11 cellular contexts compared by ENCODE assay signal in the genomic region with DNA sequence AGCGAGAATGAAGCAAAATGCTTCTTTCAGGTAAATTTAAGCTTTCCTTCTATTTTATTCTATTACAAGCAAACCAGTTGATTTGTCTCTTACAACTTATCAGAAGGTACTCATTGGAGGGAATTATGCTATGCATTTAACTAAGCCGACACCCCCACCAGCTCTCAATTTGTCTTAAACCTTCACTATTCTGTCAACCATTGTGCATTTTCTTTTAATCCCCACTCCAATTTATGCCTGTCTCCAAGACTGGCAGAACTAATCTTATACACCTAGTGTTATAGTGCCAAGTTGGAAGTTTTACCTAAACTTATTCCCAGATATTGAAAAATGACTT. TPM values are rescaled to one million over a fixed set of nuclear protein-coding genes. Genes with fewer than 3 reads are reported as not detected.
DNase-seq lines count a peak whose midpoint lies in the region; ATAC-seq and TF ChIP-seq lines count a peak whose summit lies in the region.
"Had no signal": no experiment of that assay in that cellular context is flagged by ENCODE, and none has a peak within 500 bp of the region (broad histone marks: within the 10 kb centered on the region; RNA-seq: fewer than 3 reads in every experiment).

No MANE protein-coding gene starts in this region.

- H3K27ac ChIP-seq in Panc1 (ENCODE audit: low read length) = no peak overlapping the region
- no peak overlapping the region for H3K27ac ChIP-seq in coronary artery
- H3K27ac ChIP-seq: C4-2B had no signal

- BruUV-seq in Panc1 (replicated peaks; lab: Mats Ljungman, UMichigan) = no TSS peak

- intact Hi-C loops in Panc1 (cut with micrococcal nuclease; ENCODE audit: unreplicated experiment) = no loop called here

- in situ Hi-C loops in Panc1 (cut with HindIII; ENCODE audit: low pct_unique_long_range_greater_than_20kb, low sequenced_read_pairs) = no loop called here

- H3K4me3 Mint-ChIP-seq in stimulated activated naive CD8-positive, alpha-beta T cell treated with anti-CD3 and anti-CD28 coated beads, Interleukin-15, Interleukin-2, amounts not matched to agents 100 ng/mL and 50 ng/mL, for 24 hours = no peak overlapping the region
- peak overlapping the region; percentile 60 for H3K4me3 Mint-ChIP-seq in endothelial cell (ENCODE audit: unreplicated experiment)

- H3K4me1 ChIP-seq in Panc1 (ENCODE audit: control insufficient read depth, insufficient read depth, low read length) = peaks cover 17% of the 10 kb centered on the region

- H3K9me3 Mint-ChIP-seq in stimulated activated naive CD8-positive, alpha-beta T cell treated with anti-CD3 and anti-CD28 coated beads, Interleukin-15, Interleukin-2, amounts not matched to agents 100 ng/mL and 50 ng/mL, for 24 hours = no peaks in the 10 kb centered on the region
- no peaks in the 10 kb centered on the region for H3K9me3 Mint-ChIP-seq in endothelial cell (ENCODE audit: unreplicated experiment)

- no peaks in the 10 kb centered on the region for H3K27me3 Mint-ChIP-seq in stimulated activated naive CD8-positive, alpha-beta T cell treated with anti-CD3 and anti-CD28 coated beads, Interleukin-15, Interleukin-2, amounts not matched to agents 100 ng/mL and 50 ng/mL, for 24 hours
- H3K27me3 Mint-ChIP-seq in endothelial cell (ENCODE audit: unreplicated experiment) = no peaks in the 10 kb centered on the region

- H3K4me1 Mint-ChIP-seq in stimulated activated naive CD8-positive, alpha-beta T cell treated with anti-CD3 and anti-CD28 coated beads, Interleukin-15, Interleukin-2, amounts not matched to agents 100 ng/mL and 50 ng/mL, for 24 hours (ENCODE audit: low read depth) = peaks cover 8% of the 10 kb centered on the region
- H3K4me1 Mint-ChIP-seq in endothelial cell (ENCODE audit: unreplicated experiment) = peaks cover 6% of the 10 kb centered on the region

- peak overlapping the region; percentile 14 for H3K27ac Mint-ChIP-seq in stimulated activated naive CD8-positive, alpha-beta T cell treated with anti-CD3 and anti-CD28 coated beads, Interleukin-15, Interleukin-2, amounts not matched to agents 100 ng/mL and 50 ng/mL, for 24 hours
- H3K27ac Mint-ChIP-seq in endothelial cell (ENCODE audit: unreplicated experiment) = peak overlapping the region; percentile 43

- H3K4me3 ChIP-seq in Panc1 (ENCODE audit: low read depth in 2 of 2, low read length in 2 of 2) (no peak overlapping the region), coronary artery (no peak overlapping the region)

- POLR2A ChIA-PET in Panc1 (lab: Charles Lee) = interaction anchor here (1.0 to 1.6 kb wide), 2 partner anchors 10 to 13 kb away, joined by 3 read pairs; partner anchors contain the start of gene C11orf54

- TF ChIP-seq CTCF in Panc1 (IDR thresholded peaks at IDR 0.05) (no peak), endothelial cell (IDR thresholded peaks at IDR 0.05; ENCODE audit: unreplicated experiment) (no peak), coronary artery (IDR thresholded peaks at IDR 0.05) (no peak)

- H3K36me3 Mint-ChIP-seq in stimulated activated naive CD8-positive, alpha-beta T cell treated with anti-CD3 and anti-CD28 coated beads, Interleukin-15, Interleukin-2, amounts not matched to agents 100 ng/mL and 50 ng/mL, for 24 hours (ENCODE audit: low read depth) = peaks cover 80% of the 10 kb centered on the region
- peaks cover 41% of the 10 kb centered on the region for H3K36me3 Mint-ChIP-seq in endothelial cell (ENCODE audit: low read depth, unreplicated experiment)

- no peaks in the 10 kb centered on the region for H3K27me3 ChIP-seq in Panc1 (ENCODE audit: control insufficient read depth, insufficient read depth, low read length)

- CTCF ChIA-PET in Panc1 (lab: Charles Lee) = no interaction called here

- H3K36me3 ChIP-seq in Panc1 (ENCODE audit: control insufficient read depth, insufficient read depth, low read length) = peaks cover 55% of the 10 kb centered on the region

- no peak for ATAC-seq in stimulated activated naive CD8-positive, alpha-beta T cell treated with anti-CD3 and anti-CD28 coated beads, Interleukin-15, Interleukin-2, amounts not matched to agents 100 U/mL and 50 U/mL, for 24 hours
- peak; percentile 32 for ATAC-seq in Panc1

- no peaks in the 10 kb centered on the region for H3K9me3 ChIP-seq in Panc1 (ENCODE audit: control insufficient read depth, insufficient read depth, low read depth, low read length)

- DNase-seq in stimulated activated naive CD8-positive, alpha-beta T cell treated with anti-CD3 and anti-CD28 coated beads, Interleukin-15, Interleukin-2, amounts not matched to agents 100 U/mL and 50 U/mL, for 24 hours = no peak
- no peak for DNase-seq in Panc1 (ENCODE audit: low read depth, low spot score)
- no peak for DNase-seq in endothelial cell (ENCODE audit: low spot score)
- DNase-seq in MV-4-11 (lab: John Stamatoyannopoulos, UW) = no peak
- DNase-seq in GM19240 (ENCODE audit: insufficient read length, low spot score) = no peak
- DNase-seq in coronary artery (ENCODE audit: low spot score) = no peak
- DNase-seq in D341Med (ENCODE audit: low spot score) = no peak
- DNase-seq: activated CD4-positive, CD25-positive, alpha-beta regulatory T cell; stimulated activated CD4-positive, alpha-beta T cell treated with anti-CD3 and anti-CD28 coated beads, Interleukin-2, amount 100 ng/mL, for 24 hours had no signal

RNA-seq across cellular contexts. Expression of gene TAF1D, which starts 12.5 kb away (rescaled TPM):
- 165 TPM for total RNA-seq in Panc1 (2021; ENCODE audit: unreplicated experiment)
- polyA plus RNA-seq in Panc1 (2012; ENCODE audit: insufficient read length) = 79.9 TPM
- 131 TPM for total RNA-seq in endothelial cell (ENCODE audit: unreplicated experiment)

RNA-seq across cellular contexts. Expression of gene C11orf54, which starts 12.7 kb away (rescaled TPM):
- total RNA-seq in Panc1 (2021; ENCODE audit: unreplicated experiment) (31.0 TPM), endothelial cell (ENCODE audit: unreplicated experiment) (23.1 TPM)
- 16.5 TPM for polyA plus RNA-seq in Panc1 (2012; ENCODE audit: insufficient read length)

RNA-seq across cellular contexts. Expression of gene MED17, which starts 55.3 kb away (rescaled TPM):
- total RNA-seq in Panc1 (2021; ENCODE audit: unreplicated experiment) = 52.4 TPM
- 53.1 TPM for polyA plus RNA-seq in Panc1 (2012; ENCODE audit: insufficient read length)
- 38.7 TPM for total RNA-seq in endothelial cell (ENCODE audit: unreplicated experiment)
